In the genomic region with DNA sequence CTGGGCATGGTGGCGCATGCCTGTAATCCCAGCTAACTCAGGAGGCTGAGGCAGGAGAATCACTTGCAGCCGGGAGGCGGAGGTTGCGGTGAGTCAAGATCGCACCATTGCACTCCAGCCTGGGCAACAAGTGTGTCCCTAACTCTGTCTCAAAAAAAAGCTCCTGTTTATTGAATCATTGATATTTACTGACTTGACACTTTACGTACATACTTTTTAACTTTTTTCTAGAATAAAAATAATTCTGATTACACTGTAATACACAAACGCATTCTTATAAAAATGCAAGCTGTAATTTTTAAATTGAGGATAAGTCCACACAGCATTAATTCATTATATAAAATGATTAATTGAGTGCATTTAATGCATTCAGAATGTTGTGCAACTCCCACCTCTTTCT, we compare ENCODE assay signal across 1 cellular context.
TF ChIP-seq lines count a peak whose summit lies in the region.

No MANE protein-coding gene starts in this region.

TF ChIP-seq in K562, 482 proteins besides CTCF, POLR2A, EP300 and RAD21:
- TF ChIP-seq MAFG (tag; conservative IDR thresholded peaks at IDR 0.05), result peak; percentile 29
- TF ChIP-seq C11orf30 (IDR thresholded peaks at IDR 0.05; ENCODE audit: low read depth), result peak; percentile 41; the same call in 1 of the 2 replicates
- TF ChIP-seq ZNF316 (IDR thresholded peaks at IDR 0.05), result peak; percentile 60; the same call in 1 of the 2 replicates
- TF ChIP-seq SPI1 (IDR thresholded peaks at IDR 0.05; ENCODE audit: borderline replicate concordance, low read depth, low read length), result no peak
